In the genomic region with DNA sequence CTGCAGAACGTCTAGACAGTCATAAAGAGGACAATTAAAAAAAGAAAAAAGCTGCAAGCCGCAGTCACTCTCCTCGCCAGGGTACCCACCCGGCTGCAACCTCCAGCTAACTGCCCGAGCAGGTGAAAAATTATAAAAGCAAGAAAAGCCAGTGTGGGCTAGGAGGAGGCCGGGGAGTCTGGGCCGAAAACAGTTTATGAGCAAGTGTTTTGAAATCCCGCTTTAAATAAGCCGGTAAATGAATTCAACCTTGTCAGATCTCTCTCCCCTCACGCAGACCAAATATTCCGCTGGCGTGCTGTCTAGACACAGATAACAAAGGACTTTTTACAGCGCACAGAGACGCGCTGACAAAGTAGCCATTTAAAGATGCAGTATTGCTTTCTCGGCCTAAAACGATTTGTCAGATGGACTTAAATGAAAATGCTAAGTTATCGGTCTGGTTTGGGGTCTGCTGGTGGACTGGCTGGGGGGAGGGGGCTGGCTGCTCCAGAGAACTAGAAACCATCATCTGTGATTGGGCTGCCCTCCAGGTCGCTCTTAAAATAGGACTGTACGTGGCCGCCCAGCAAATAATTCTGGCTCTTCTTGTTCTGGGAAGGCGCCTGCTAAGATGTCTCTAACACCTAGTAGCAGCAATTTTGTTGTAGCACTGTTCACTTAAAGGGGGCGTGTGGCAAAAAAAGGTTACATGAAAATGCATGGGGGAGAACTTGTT, we compare ENCODE assay signal across 1 cellular context.
TF ChIP-seq lines count a peak whose summit lies in the region.

No MANE protein-coding gene starts in this region.

TF ChIP-seq in IMR-90, 13 proteins besides CTCF, POLR2A, EP300 and RAD21:
- TF ChIP-seq MAZ (IDR thresholded peaks at IDR 0.05; ENCODE audit: borderline replicate concordance, low read depth, low read length): no peak
- TF ChIP-seq NFE2L2 (IDR thresholded peaks at IDR 0.05; ENCODE audit: low read depth, low read length): no peak
- no peak for TF ChIP-seq FOS (IDR thresholded peaks at IDR 0.05; ENCODE audit: low read depth, low read length)
- TF ChIP-seq CHD1 (IDR thresholded peaks at IDR 0.05; ENCODE audit: low read depth, low read length): no peak
- TF ChIP-seq, protein P1, sequence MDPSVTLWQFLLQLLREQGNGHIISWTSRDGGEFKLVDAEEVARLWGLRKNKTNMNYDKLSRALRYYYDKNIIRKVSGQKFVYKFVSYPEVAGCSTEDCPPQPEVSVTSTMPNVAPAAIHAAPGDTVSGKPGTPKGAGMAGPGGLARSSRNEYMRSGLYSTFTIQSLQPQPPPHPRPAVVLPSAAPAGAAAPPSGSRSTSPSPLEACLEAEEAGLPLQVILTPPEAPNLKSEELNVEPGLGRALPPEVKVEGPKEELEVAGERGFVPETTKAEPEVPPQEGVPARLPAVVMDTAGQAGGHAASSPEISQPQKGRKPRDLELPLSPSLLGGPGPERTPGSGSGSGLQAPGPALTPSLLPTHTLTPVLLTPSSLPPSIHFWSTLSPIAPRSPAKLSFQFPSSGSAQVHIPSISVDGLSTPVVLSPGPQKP (IDR thresholded peaks at IDR 0.05; ENCODE audit: borderline replicate concordance, low read depth, low read length): no peak
- no peak for TF ChIP-seq RFX5 (IDR thresholded peaks at IDR 0.05; ENCODE audit: low read depth, low read length)
- TF ChIP-seq MXI1 (IDR thresholded peaks at IDR 0.05; ENCODE audit: borderline replicate concordance, low read depth, low read length): no peak
- no peak for TF ChIP-seq BHLHE40 (IDR thresholded peaks at IDR 0.05; ENCODE audit: low read depth, low read length)
- no peak for TF ChIP-seq CEBPB (IDR thresholded peaks at IDR 0.05; ENCODE audit: low read depth, low read length)
- no peak for TF ChIP-seq RCOR1 (IDR thresholded peaks at IDR 0.05; ENCODE audit: insufficient replicate concordance, low read length)
- TF ChIP-seq, protein P2, sequence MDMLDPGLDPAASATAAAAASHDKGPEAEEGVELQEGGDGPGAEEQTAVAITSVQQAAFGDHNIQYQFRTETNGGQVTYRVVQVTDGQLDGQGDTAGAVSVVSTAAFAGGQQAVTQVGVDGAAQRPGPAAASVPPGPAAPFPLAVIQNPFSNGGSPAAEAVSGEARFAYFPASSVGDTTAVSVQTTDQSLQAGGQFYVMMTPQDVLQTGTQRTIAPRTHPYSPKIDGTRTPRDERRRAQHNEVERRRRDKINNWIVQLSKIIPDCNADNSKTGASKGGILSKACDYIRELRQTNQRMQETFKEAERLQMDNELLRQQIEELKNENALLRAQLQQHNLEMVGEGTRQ (IDR thresholded peaks at IDR 0.05; ENCODE audit: low read depth, low read length): no peak
- no peak for TF ChIP-seq SMC3 (IDR thresholded peaks at IDR 0.05; ENCODE audit: low read depth, low read length)
- no peak for TF ChIP-seq MAFK (IDR thresholded peaks at IDR 0.05; ENCODE audit: low read depth, low read length)
